ENCODE assay signal across 15 cellular contexts in the genomic region with DNA sequence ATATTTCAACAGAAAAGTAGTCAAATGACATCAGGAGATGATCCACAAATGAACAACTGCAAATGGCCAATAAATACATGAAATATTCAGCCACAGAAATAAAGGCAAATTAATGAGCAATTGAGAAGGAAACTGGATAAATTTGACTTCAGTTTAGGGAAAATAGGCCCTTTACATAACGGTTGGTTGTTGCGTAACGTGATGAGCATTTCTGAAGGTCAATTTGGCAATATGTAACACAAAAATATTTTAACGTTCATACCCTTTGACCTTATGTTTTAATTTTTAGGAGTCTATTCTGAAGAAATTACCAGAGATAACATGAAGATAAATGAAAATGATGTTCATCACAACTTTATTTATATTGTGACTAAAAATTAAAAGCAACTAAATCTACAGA. TPM values are rescaled to one million over a fixed set of nuclear protein-coding genes. Genes with fewer than 3 reads are reported as not detected.
A peak's percentile ranks its signal among the peaks of the same experiment; 100 is the strongest.
DNase-seq lines count a peak whose midpoint lies in the region; ATAC-seq, FAIRE-seq and TF ChIP-seq lines count a peak whose summit lies in the region.
"Had no signal": no experiment of that assay in that cellular context is flagged by ENCODE, and none has a peak within 500 bp of the region (broad histone marks: within the 10 kb centered on the region; RNA-seq: fewer than 3 reads in every experiment).

No MANE protein-coding gene starts in this region.

- POLR2A ChIA-PET in HepG2 (lab: Yijun Ruan, JAX) (no interaction called here), K562 (lab: Yijun Ruan, JAX) (interaction anchor here (1.4 kb wide), 1 partner anchor 13 kb away, joined by 3 read pairs; no protein-coding TSS in a partner anchor)

- intact Hi-C loops in HepG2 (cut with micrococcal nuclease; ENCODE audit: unreplicated experiment): no loop called here
- intact Hi-C loops in right lobe of liver (cut with DNase I): no loop called here
- intact Hi-C loops in K562 (cut with micrococcal nuclease): no loop called here
- intact Hi-C loops in mammary epithelial cell (cut with micrococcal nuclease): no loop called here

- TF ChIP-seq RAD21 in HepG2 (CRISPR knock-in tag; IDR thresholded peaks at IDR 0.05) (no peak), K562 (CRISPR knock-in tag; conservative IDR thresholded peaks at IDR 0.05 in 1 of 2, IDR thresholded peaks at IDR 0.05 in 1 of 2) (no peak)

- H3K9ac ChIP-seq in HepG2 (ENCODE audit: insufficient read depth, low read depth, low read length): no peak overlapping the region
- no peak overlapping the region for H3K9ac ChIP-seq in K562 (ENCODE audit: insufficient read depth in 1 of 2, low read depth in 2 of 2, low read length in 2 of 2)
- H3K9ac ChIP-seq in mammary epithelial cell (ENCODE audit: insufficient read depth, low read length): no peak overlapping the region
- H3K9ac ChIP-seq: BLaER1 treated with 17β-estradiol and CSF1 and Interleukin-3, amounts not matched to agents 10 nM and 100 nM had no signal

- H3K27ac ChIP-seq in HepG2 (ENCODE audit: extremely low read length, insufficient read depth, low read length) (no peak overlapping the region), right lobe of liver (no peak overlapping the region), K562 (ENCODE audit: extremely low read depth, low read depth, low read length) (no peak overlapping the region), mammary epithelial cell (ENCODE audit: insufficient read depth, low read depth, low read length) (no peak overlapping the region)
- H3K27ac ChIP-seq: BLaER1 treated with 17β-estradiol and CSF1 and Interleukin-3, amounts not matched to agents 10 nM and 100 nM had no signal

- H3K36me3 ChIP-seq in HepG2 (replicated peaks in 1 of 2; ENCODE audit: control insufficient read depth in 1 of 2, insufficient read depth in 2 of 2, low read length in 2 of 2) (no peaks in the 10 kb centered on the region), right lobe of liver (no peaks in the 10 kb centered on the region), K562 (ENCODE audit: control insufficient read depth, insufficient read depth, low read length) (no peaks in the 10 kb centered on the region), mammary epithelial cell (ENCODE audit: insufficient read depth, low read length) (no peaks in the 10 kb centered on the region)
- H3K36me3 ChIP-seq: BLaER1 treated with 17β-estradiol and CSF1 and Interleukin-3, amounts not matched to agents 10 nM and 100 nM had no signal

- H3K9me3 ChIP-seq in HepG2 (ENCODE audit: low read length) (no peaks in the 10 kb centered on the region), right lobe of liver (no peaks in the 10 kb centered on the region), K562 (replicated peaks; ENCODE audit: control insufficient read depth, insufficient read depth, low read depth, low read length) (no peaks in the 10 kb centered on the region; the same call in 1 of the 2 replicates), mammary epithelial cell (replicated peaks; ENCODE audit: insufficient read depth, low read length) (no peaks in the 10 kb centered on the region)

- CTCF ChIA-PET in HepG2 (lab: Yijun Ruan, JAX; ENCODE audit: low intra/inter-chr PET ratio, low total read pairs) (no interaction called here), K562 (lab: Yijun Ruan, JAX; ENCODE audit: low intra/inter-chr PET ratio) (no interaction called here), mammary epithelial cell (lab: Charles Lee; ENCODE audit: low non-redundant PET) (no interaction called here)

- H3K4me2 ChIP-seq in HepG2 (ENCODE audit: low read depth, low read length) (no peak overlapping the region), K562 (ENCODE audit: insufficient read depth, low read length) (no peak overlapping the region), mammary epithelial cell (ENCODE audit: insufficient read depth, low read depth, low read length) (no peak overlapping the region)
- H3K4me2 ChIP-seq: BLaER1 treated with 17β-estradiol and CSF1 and Interleukin-3, amounts not matched to agents 10 nM and 100 nM had no signal

- 34% methylated on average over 4 of the region's 4 CpGs for WGBS in HepG2 (ENCODE audit: low lambda C conversion rate)
- WGBS in right lobe of liver (ENCODE audit: insufficient coverage, low coverage, low lambda C conversion rate, missing lambda C conversion rate): 33% methylated on average over 4 of the region's 4 CpGs
- 25% methylated on average over 4 of the region's 4 CpGs for WGBS in K562 (ENCODE audit: insufficient coverage, low coverage, missing lambda C conversion rate)
- WGBS in mammary epithelial cell (ENCODE audit: low coverage, missing lambda C conversion rate): 94% methylated on average over 4 of the region's 4 CpGs

- TF ChIP-seq EP300 in HepG2 (IDR thresholded peaks at IDR 0.05; ENCODE audit: low read depth in 2 of 2, low read length in 2 of 2) (no peak), HepG2 (CRISPR knock-in tag; IDR thresholded peaks at IDR 0.05; ENCODE audit: borderline replicate concordance) (no peak), K562 (IDR thresholded peaks at IDR 0.05; ENCODE audit: low read length) (no peak)

- H3K4me3 ChIP-seq in HepG2 (replicated peaks in 1 of 3; ENCODE audit: insufficient read depth in 1 of 3, low read depth in 2 of 3, low read length in 3 of 3) (no peak overlapping the region), right lobe of liver (no peak overlapping the region), NB4 (ENCODE audit: low read depth, low read length) (no peak overlapping the region), K562 (no peak overlapping the region), mammary epithelial cell (replicated peaks in 1 of 3; ENCODE audit: insufficient read depth in 1 of 3, low read depth in 2 of 3, low read length in 3 of 3) (no peak overlapping the region)
- H3K4me3 ChIP-seq: BLaER1 treated with 17β-estradiol and CSF1 and Interleukin-3, amounts not matched to agents 10 nM and 100 nM had no signal

- no peak for TF ChIP-seq CTCF in HepG2 (CRISPR knock-in tag; IDR thresholded peaks at IDR 0.05)
- no peak for TF ChIP-seq CTCF in right lobe of liver (IDR thresholded peaks at IDR 0.05)
- no peak for TF ChIP-seq CTCF in NB4 (IDR thresholded peaks at IDR 0.05; ENCODE audit: low read depth, low read length)
- no peak for TF ChIP-seq CTCF in K562 (IDR thresholded peaks at IDR 0.05 in 2 of 3, conservative IDR thresholded peaks at IDR 0.05 in 1 of 3; ENCODE audit: insufficient read depth in 2 of 3, low read depth in 1 of 3, low read length in 3 of 3)
- no peak for TF ChIP-seq CTCF in mammary epithelial cell (conservative IDR thresholded peaks at IDR 0.05 in 1 of 2, IDR thresholded peaks at IDR 0.05 in 1 of 2; ENCODE audit: extremely low read depth in 1 of 2, insufficient read depth in 1 of 2, low read depth in 1 of 2, low read length in 2 of 2)

- BruUV-seq in HepG2 (replicated peaks; lab: Mats Ljungman, UMichigan): no TSS peak
- no TSS peak for BruUV-seq in K562 (replicated peaks; lab: Mats Ljungman, UMichigan)
- BruUV-seq in mammary epithelial cell (replicated peaks; lab: Mats Ljungman, UMichigan): no TSS peak

- H3K9me1 ChIP-seq in K562 (ENCODE audit: control insufficient read depth, insufficient read depth, low read length): no peaks in the 10 kb centered on the region

- H2AFZ ChIP-seq in HepG2 (ENCODE audit: low read length) (no peak overlapping the region), K562 (ENCODE audit: low read depth, low read length) (no peak overlapping the region), mammary epithelial cell (ENCODE audit: low read depth, low read length) (no peak overlapping the region)

- H4K20me1 ChIP-seq in HepG2 (ENCODE audit: insufficient read depth, low read length): no peaks in the 10 kb centered on the region
- H4K20me1 ChIP-seq in K562 (replicated peaks; ENCODE audit: control insufficient read depth, insufficient read depth, low read length): no peaks in the 10 kb centered on the region
- H4K20me1 ChIP-seq in mammary epithelial cell (ENCODE audit: insufficient read depth, low read length): no peaks in the 10 kb centered on the region
- H4K20me1 ChIP-seq: BLaER1 treated with 17β-estradiol and CSF1 and Interleukin-3, amounts not matched to agents 10 nM and 100 nM had no signal

- DNase-seq in HepG2 (ENCODE audit: low spot score) (no peak), right lobe of liver (no peak), NB4 (ENCODE audit: low read depth) (peak; percentile 51), K562 (ENCODE audit: extremely low read depth in 1 of 4, low spot score in 3 of 4) (no peak), mammary epithelial cell (no peak), NCI-H1694 (lab: John Stamatoyannopoulos, UW) (no peak), NCI-H1417 (lab: John Stamatoyannopoulos, UW) (no peak)
- DNase-seq: 8988T; CD4-positive, CD25-positive, alpha-beta regulatory T cell; DMS53; GF-D8 had no signal

- H3K79me2 ChIP-seq in HepG2 (ENCODE audit: insufficient read depth, low read length) (no peaks in the 10 kb centered on the region), K562 (ENCODE audit: control insufficient read depth, insufficient read depth, low read length) (no peaks in the 10 kb centered on the region), mammary epithelial cell (ENCODE audit: insufficient read depth, low read length) (no peaks in the 10 kb centered on the region)

- dilution Hi-C loops in mammary epithelial cell (cut with HindIII; ENCODE audit: low sequenced_read_pairs): no loop called here

- FAIRE-seq in HepG2 (lab: Jason Lieb, UNC) (no peak), K562 (lab: Jason Lieb, UNC) (no peak)
- FAIRE-seq: GM19239 had no signal

- in situ Hi-C loops in HepG2 (cut with HindIII; ENCODE audit: extremely low pct_ligation_motif_present, low pct_unique_long_range_greater_than_20kb) (loop anchor here (25.0 kb wide), 1 partner anchor 376 kb away; no protein-coding TSS in a partner anchor), K562 (cut with MboI) (no loop called here), mammary epithelial cell (cut with MboI; ENCODE audit: low sequenced_read_pairs in 2 of 2) (no loop called here)

- no peaks in the 10 kb centered on the region for H3K4me1 ChIP-seq in HepG2 (ENCODE audit: insufficient read depth, low read length)
- no peaks in the 10 kb centered on the region for H3K4me1 ChIP-seq in right lobe of liver
- no peaks in the 10 kb centered on the region for H3K4me1 ChIP-seq in K562 (replicated peaks in 1 of 2; ENCODE audit: control insufficient read depth in 2 of 2, insufficient read depth in 2 of 2, low read length in 2 of 2)
- no peaks in the 10 kb centered on the region for H3K4me1 ChIP-seq in mammary epithelial cell (ENCODE audit: insufficient read depth, low read length)
- H3K4me1 ChIP-seq: BLaER1 treated with 17β-estradiol and CSF1 and Interleukin-3, amounts not matched to agents 10 nM and 100 nM had no signal

- no peak for TF ChIP-seq POLR2A in HepG2 (IDR thresholded peaks at IDR 0.05; ENCODE audit: insufficient read depth in 1 of 2, low read depth in 2 of 2, low read length in 2 of 2)
- TF ChIP-seq POLR2A in right lobe of liver (IDR thresholded peaks at IDR 0.05): no peak
- TF ChIP-seq POLR2A in NB4 (IDR thresholded peaks at IDR 0.05; ENCODE audit: extremely low read depth, insufficient read length): no peak
- TF ChIP-seq POLR2A in K562 (conservative IDR thresholded peaks at IDR 0.05): no peak

- no peak for ATAC-seq in HepG2
- no peak for ATAC-seq in right lobe of liver
- ATAC-seq in K562: no peak
- ATAC-seq: HCT116 had no signal

- no peaks in the 10 kb centered on the region for H3K27me3 ChIP-seq in HepG2 (ENCODE audit: control insufficient read depth in 1 of 2, insufficient read depth in 2 of 2, low read length in 2 of 2)
- H3K27me3 ChIP-seq in right lobe of liver: no peaks in the 10 kb centered on the region
- H3K27me3 ChIP-seq in K562 (ENCODE audit: control insufficient read depth in 2 of 2, insufficient read depth in 2 of 2, low read length in 2 of 2): peaks cover 0 to 9% of the 10 kb centered on the region in 2 experiments; a peak in 2 of 5 replicates
- no peaks in the 10 kb centered on the region for H3K27me3 ChIP-seq in mammary epithelial cell (ENCODE audit: insufficient read depth, low read length)
- H3K27me3 ChIP-seq: BLaER1 treated with 17β-estradiol and CSF1 and Interleukin-3, amounts not matched to agents 10 nM and 100 nM had no signal

RNA-seq across cellular contexts. Expression of a gene that starts 14.7 kb away (rescaled TPM):
- 1.4 and 1.5 TPM in 2 replicates for total RNA-seq in HepG2 (2016; rRNA removed; fragmentation: Illumina TruSeq; extraction: Trizol)
- 1.1 and 1.8 TPM in 2 replicates for total RNA-seq in HepG2 (2016; cell fraction: cytosol; rRNA removed; fragmentation: Illumina TruSeq; extraction: Trizol; ENCODE audit: low read depth)
- 0.79 and 2.2 TPM in 2 replicates for total RNA-seq in HepG2 (2016; cell fraction: insoluble cytoplasmic fraction; rRNA removed; fragmentation: Illumina TruSeq; extraction: Trizol)
- 0.96 and 1.7 TPM in 2 replicates for total RNA-seq in HepG2 (2016; cell fraction: membrane; rRNA removed; fragmentation: Illumina TruSeq; extraction: Trizol)
- 1.4 and 1.5 TPM in 2 replicates for total RNA-seq in HepG2 (2016; cell fraction: nucleus; rRNA removed; fragmentation: Illumina TruSeq; extraction: Trizol)
- 1.6 and 1.9 TPM in 2 replicates for polyA plus RNA-seq in HepG2 (2011; rRNA removed)
- 0.98 and 1.4 TPM in 2 replicates for polyA plus RNA-seq in HepG2 (2011; cell fraction: cytosol; rRNA removed)
- polyA plus RNA-seq in HepG2 (2011; cell fraction: nucleus; rRNA removed): 0.59 and 0.96 TPM in 2 replicates
- 0.49 and 0.52 TPM in 2 replicates for polyA plus RNA-seq in HepG2 (2012)
- 0.66 and 0.92 TPM in 2 replicates for polyA plus RNA-seq in HepG2 (2016; cell fraction: cytosol; fragmentation: Illumina TruSeq; extraction: Trizol; ENCODE audit: low read depth)
- polyA plus RNA-seq in HepG2 (2016; cell fraction: insoluble cytoplasmic fraction; fragmentation: Illumina TruSeq; extraction: Trizol; ENCODE audit: low read depth): 1.1 and 1.3 TPM in 2 replicates
- 0.57 and 1.9 TPM in 2 replicates for polyA plus RNA-seq in HepG2 (2016; cell fraction: membrane; fragmentation: Illumina TruSeq; extraction: Trizol; ENCODE audit: low read depth)
- polyA plus RNA-seq in HepG2 (2016; cell fraction: nucleus; fragmentation: Illumina TruSeq; extraction: Trizol; ENCODE audit: insufficient read depth, low read depth): 1.8 TPM in 2 replicates
- polyA minus RNA-seq in HepG2 (2011; rRNA and poly(A)+ RNA removed; ENCODE audit: low replicate concordance): 3.4 and 28.8 TPM in 2 replicates
- 0.79 and 0.97 TPM in 2 replicates for polyA minus RNA-seq in HepG2 (2011; cell fraction: cytosol; rRNA and poly(A)+ RNA removed)
- polyA minus RNA-seq in HepG2 (2011; cell fraction: nucleus; rRNA and poly(A)+ RNA removed): 5.0 and 5.9 TPM in 2 replicates
- 1 to 10 TPM; 1.4 to 5.6 (median 2.6) TPM for total RNA-seq in right lobe of liver
- total RNA-seq in K562 (2011; cell fraction: chromatin; rRNA removed; ENCODE audit: low replicate concordance): not detected in 2 replicates
- not detected in 2 replicates for total RNA-seq in K562 (2011; cell fraction: nucleolus; rRNA removed)
- total RNA-seq in K562 (2011; cell fraction: nucleoplasm; rRNA removed): not detected in 2 replicates
- not detected in 2 replicates for total RNA-seq in K562 (2014; rRNA removed)
- total RNA-seq in K562 (2014; rRNA removed; fragmentation: Illumina TruSeq; extraction: Trizol): not detected in 2 replicates
- not detected in 2 replicates for total RNA-seq in K562 (2015; rRNA removed; fragmentation: Illumina TruSeq; extraction: Trizol)
- 0.04 and 0.38 TPM in 2 replicates for total RNA-seq in K562 (2021)
- polyA plus RNA-seq in K562 (2011; rRNA removed): not detected in 2 replicates
- polyA plus RNA-seq in K562 (2011; cell fraction: cytosol; rRNA removed): 0.06 TPM in 1 of 2 replicates, not detected in the other
- not detected in 2 replicates for polyA plus RNA-seq in K562 (2011; cell fraction: nucleus; rRNA removed)
- polyA plus RNA-seq in K562 (2012): not detected in 2 replicates
- polyA plus RNA-seq in K562 (2014; fragmentation: Illumina TruSeq; extraction: Trizol): not detected in 2 replicates
- polyA plus RNA-seq in K562 (2014; fragmentation: Nextera tagmentation; extraction: Ambion mirVana): not detected
- not detected in 2 replicates for polyA plus RNA-seq in K562 (2014; rRNA removed)
- polyA minus RNA-seq in K562 (2011; rRNA and poly(A)+ RNA removed): not detected in 2 replicates
- not detected in 2 replicates for polyA minus RNA-seq in K562 (2011; cell fraction: cytosol; rRNA and poly(A)+ RNA removed)
- not detected in 2 replicates for polyA minus RNA-seq in K562 (2011; cell fraction: nucleus; rRNA and poly(A)+ RNA removed)
- total RNA-seq in mammary epithelial cell: 10 to 100 TPM; 40.5 to 56.8 TPM
- polyA plus RNA-seq in mammary epithelial cell: 9.9 TPM
- 3.2 TPM for polyA minus RNA-seq in mammary epithelial cell
- polyA plus RNA-seq: CD4-positive, CD25-positive, alpha-beta regulatory T cell; IgD-negative memory B cell had no signal

Comparison
In these comparisons a context has a peak if more than half of its experiments do, and no peak if none do; other contexts are left out.
1. RNA of a gene that starts 14.7 kb away (total RNA-seq): 40.5 to 56.8 TPM in mammary epithelial cell; 1.4 to 5.6 TPM in right lobe of liver, 0.79 to 2.2 TPM in HepG2 and 0.04 to 0.38 TPM in K562; every median in the first group is over 4 times any median in the second.